In the genomic region with DNA sequence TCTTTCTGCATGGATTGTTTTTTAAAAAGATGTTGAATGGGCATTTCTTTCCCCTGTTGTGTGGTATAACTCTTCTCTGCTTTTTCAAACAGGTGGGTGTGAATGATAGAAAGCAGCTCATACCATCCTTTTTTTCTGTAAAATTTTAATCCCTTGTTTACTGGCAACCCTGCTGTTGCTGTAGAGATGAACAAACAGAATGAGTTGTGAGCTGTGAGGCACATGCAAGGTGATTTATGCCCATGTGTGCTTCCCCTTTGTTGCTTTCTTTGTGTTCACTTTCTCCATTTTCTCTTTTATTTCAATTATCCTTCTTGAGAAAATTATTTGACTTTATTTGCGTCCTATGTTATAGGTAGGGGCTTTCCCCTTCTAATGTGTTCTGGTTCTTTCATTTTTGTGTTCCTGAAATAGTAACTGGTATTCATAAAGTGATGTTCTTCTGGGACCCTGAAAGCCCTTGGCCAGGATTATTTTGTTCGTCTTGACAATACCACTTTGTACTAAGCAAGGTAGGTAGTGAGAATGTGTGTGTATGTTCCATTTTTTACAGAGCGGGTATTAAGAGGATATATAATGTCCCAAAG, we compare ENCODE assay signal across 13 cellular contexts.
DNase-seq lines count a peak whose midpoint lies in the region; ATAC-seq and TF ChIP-seq lines count a peak whose summit lies in the region.
"Had no signal": no experiment of that assay in that cellular context is flagged by ENCODE, and none has a peak within 500 bp of the region (broad histone marks: within the 10 kb centered on the region; RNA-seq: fewer than 3 reads in every experiment).

No MANE protein-coding gene starts in this region.

- no peak overlapping the region for H3K27ac ChIP-seq in breast epithelium
- H3K27ac ChIP-seq in lower lobe of right lung: peak overlapping the region; percentile 81
- H3K27ac ChIP-seq: VCaP had no signal

- intact Hi-C loops in MCF 10A (cut with micrococcal nuclease): loop anchor here (10.0 kb wide), 1 partner anchor 58 kb away; no protein-coding TSS in a partner anchor
- intact Hi-C loops in breast epithelium (cut with DNase I; ENCODE audit: low total_unique reads): no loop called here
- intact Hi-C loops in lower lobe of right lung (cut with DNase I): no loop called here

- peak in 1 of 2 donors; percentile 39 for ATAC-seq in lower lobe of right lung

- H3K4me3 Mint-ChIP-seq in MCF 10A (ENCODE audit: unreplicated experiment) (peak overlapping the region; percentile 51), type B pancreatic cell (peak overlapping the region; percentile 42)
- H3K4me3 Mint-ChIP-seq: B cell had no signal

- H3K4me1 ChIP-seq in breast epithelium (no peaks in the 10 kb centered on the region), adipocyte (ENCODE audit: control insufficient read depth, insufficient read depth, low read length) (peaks cover 32% of the 10 kb centered on the region), lower lobe of right lung (peaks cover 36% of the 10 kb centered on the region)

- peak overlapping the region; percentile 100 for H3K27ac Mint-ChIP-seq in MCF 10A (ENCODE audit: low read depth, unreplicated experiment)
- H3K27ac Mint-ChIP-seq in type B pancreatic cell: peak overlapping the region; percentile 86
- H3K27ac Mint-ChIP-seq: B cell had no signal

- BruUV-seq in MCF 10A (replicated peaks; lab: Mats Ljungman, UMichigan): no TSS peak

- H3K9me3 Mint-ChIP-seq in MCF 10A (ENCODE audit: unreplicated experiment) (no peaks in the 10 kb centered on the region), type B pancreatic cell (no peaks in the 10 kb centered on the region)

- no peak for TF ChIP-seq POLR2A in breast epithelium (IDR thresholded peaks at IDR 0.05)

- H3K9me3 ChIP-seq in breast epithelium: no peaks in the 10 kb centered on the region
- no peaks in the 10 kb centered on the region for H3K9me3 ChIP-seq in adipocyte (ENCODE audit: control insufficient read depth, low read length)
- no peaks in the 10 kb centered on the region for H3K9me3 ChIP-seq in lower lobe of right lung
- H3K9me3 ChIP-seq in MG63: no peaks in the 10 kb centered on the region

- H3K4me3 ChIP-seq in breast epithelium (no peak overlapping the region), adipocyte (ENCODE audit: low read length) (no peak overlapping the region), lower lobe of right lung (no peak overlapping the region), MG63 (no peak overlapping the region)

- no peaks in the 10 kb centered on the region for H3K36me3 ChIP-seq in breast epithelium
- H3K36me3 ChIP-seq in adipocyte (ENCODE audit: control insufficient read depth, insufficient read depth, low read length, severe bottlenecking): no peaks in the 10 kb centered on the region
- H3K36me3 ChIP-seq in lower lobe of right lung: no peaks in the 10 kb centered on the region
- peaks cover 11% of the 10 kb centered on the region for H3K36me3 ChIP-seq in MG63

- no peaks in the 10 kb centered on the region for H3K27me3 ChIP-seq in breast epithelium
- H3K27me3 ChIP-seq in adipocyte (replicated peaks; ENCODE audit: control insufficient read depth, insufficient read depth, low read length): no peaks in the 10 kb centered on the region
- H3K27me3 ChIP-seq in lower lobe of right lung (ENCODE audit: low read depth): no peaks in the 10 kb centered on the region
- no peaks in the 10 kb centered on the region for H3K27me3 ChIP-seq in MG63

- CTCF ChIA-PET in MCF 10A (lab: Yijun Ruan, JAX): interaction anchor here (1.0 to 6.3 kb wide), 5 partner anchors 23 to 325 kb away, joined by 3 to 35 read pairs (median 3); no protein-coding TSS in a partner anchor

- H3K36me3 Mint-ChIP-seq in MCF 10A (ENCODE audit: insufficient read depth, unreplicated experiment) (peaks cover 20% of the 10 kb centered on the region), type B pancreatic cell (peaks cover 34% of the 10 kb centered on the region)

- no peaks in the 10 kb centered on the region for H3K27me3 Mint-ChIP-seq in MCF 10A (ENCODE audit: insufficient read depth, unreplicated experiment)
- no peaks in the 10 kb centered on the region for H3K27me3 Mint-ChIP-seq in type B pancreatic cell
- H3K27me3 Mint-ChIP-seq: B cell had no signal

- H3K9ac ChIP-seq in adipocyte (ENCODE audit: low read length): peak overlapping the region; percentile 72
- H3K9ac ChIP-seq: parathyroid adenoma had no signal

- TF ChIP-seq CTCF in MCF 10A (IDR thresholded peaks at IDR 0.05; ENCODE audit: unreplicated experiment) (no peak), breast epithelium (IDR thresholded peaks at IDR 0.05) (no peak), lower lobe of right lung (IDR thresholded peaks at IDR 0.05) (no peak), type B pancreatic cell (conservative IDR thresholded peaks at IDR 0.05) (no peak)

- H3K4me1 Mint-ChIP-seq in MCF 10A (ENCODE audit: insufficient read depth, unreplicated experiment) (peaks cover 42% of the 10 kb centered on the region), type B pancreatic cell (ENCODE audit: unreplicated experiment) (peaks cover 59% of the 10 kb centered on the region)

- POLR2A ChIA-PET in MCF 10A (lab: Yijun Ruan, JAX): interaction anchor here (0.7 to 11.0 kb wide), 21 partner anchors 11 to 245 kb away, joined by 3 to 157 read pairs (median 12); no protein-coding TSS in a partner anchor

- DNase-seq in MCF 10A (ENCODE audit: unreplicated experiment) (no peak), breast epithelium (ENCODE audit: low spot score in 2 of 2) (no peak), adipocyte (ENCODE audit: low read depth) (no peak), lower lobe of right lung (no peak), type B pancreatic cell (ENCODE audit: extremely low spot score, unreplicated experiment) (no peak), EL (no peak), MG63 (no peak)
- no peak for DNase-seq in activated CD4-positive, alpha-beta T cell treated with anti-CD3 and anti-CD28 coated beads, Interleukin-2, amount 50 U/mL, for 1 hour
- DNase-seq: amniotic stem cell, glutamatergic neuron had no signal
